In genomic region chr12:78306236-78306635, GRCh38 we compare ENCODE assay signal across 34 cellular contexts.
"Had no signal": no experiment of that assay in that cellular context is flagged by ENCODE, and none has a peak within 500 bp of the region (broad histone marks: within the 10 kb centered on the region; RNA-seq: fewer than 3 reads in every experiment).

No MANE protein-coding gene starts in this region.

- H3K36me3 ChIP-seq: MG63 had no signal

- H3K27ac ChIP-seq: KMS-11 had no signal

- H3K9me3 ChIP-seq: MG63 had no signal

- H3K27me3 ChIP-seq: MG63 had no signal

- DNase-seq: Karpas-422, Kasumi-1, MG63, MM.1S, MV-4-11, NCI-H1048, NCI-H1092, NCI-H1092 treated with DMSO at 0.1 percent for 48 hours, NCI-H1105, NCI-H1105 treated with DMSO at 0.1 percent for 48 hours, NCI-H1417, NCI-H1417 treated with DMSO at 0.1 percent for 48 hours, NCI-H1436, NCI-H1436 treated with DMSO at 0.1 percent for 48 hours, NCI-H146, NCI-H1694, NCI-H1694 treated with DMSO at 0.1 percent for 48 hours, NCI-H187, NCI-H1930, NCI-H2029, NCI-H2029 treated with DMSO at 0.1 percent for 48 hours, NCI-H2081, NCI-H2081 treated with DMSO at 0.1 percent for 48 hours, NCI-H2107, NCI-H2171, NCI-H2171 treated with DMSO at 0.1 percent for 48 hours, NCI-H226, NCI-H345, NCI-H446, NCI-H446 treated with DMSO at 0.1 percent for 48 hours, NCI-H510A, NCI-H510A treated with DMSO at 0.1 percent for 48 hours, NCI-H524 had no signal

- H3K4me3 ChIP-seq: MG63 had no signal

- H3K9ac ChIP-seq: KMS-11 had no signal

- H3K4me2 ChIP-seq: KMS-11 had no signal
